Comparison of ENCODE assay signal across 15 cellular contexts in genomic region chr11:117410238-117410637, GRCh38.
"Had no signal": no experiment of that assay in that cellular context is flagged by ENCODE, and none has a peak within 500 bp of the region (broad histone marks: within the 10 kb centered on the region; RNA-seq: fewer than 3 reads in every experiment).

No MANE protein-coding gene starts in this region.

- H3K27ac ChIP-seq: RWPE1 had no signal

- DNase-seq: MV-4-11, NCI-H1048, NCI-H1105, NCI-H1436 treated with DMSO at 0.1 percent for 48 hours, NCI-H1694, NCI-H187 treated with DMSO at 0.1 percent for 48 hours, NCI-H2029 treated with DMSO at 0.1 percent for 48 hours, NCI-H446 treated with DMSO at 0.1 percent for 48 hours, NCI-H510A treated with DMSO at 0.1 percent for 48 hours, NCI-H82, SHP77, SK-N-SH, SW 1271 had no signal

- H3K9me2 ChIP-seq: SK-N-SH had no signal

- H3K4me2 ChIP-seq: SK-N-SH had no signal

- H3K27me3 Mint-ChIP-seq: IgD-negative memory B cell had no signal

- H3K9ac ChIP-seq: SK-N-SH had no signal

- H3K9me3 ChIP-seq: SK-N-SH had no signal

- H3K4me1 Mint-ChIP-seq: IgD-negative memory B cell had no signal

- H3K27ac Mint-ChIP-seq: IgD-negative memory B cell had no signal
